Comparison of ENCODE assay signal across 9 cellular contexts in genomic region chr3:38247366-38248035, GRCh38. TPM values are rescaled to one million over a fixed set of nuclear protein-coding genes. Genes with fewer than 3 reads are reported as not detected.
DNase-seq lines count a peak whose midpoint lies in the region; ATAC-seq, FAIRE-seq and TF ChIP-seq lines count a peak whose summit lies in the region.
"Had no signal": no experiment of that assay in that cellular context is flagged by ENCODE, and none has a peak within 500 bp of the region (broad histone marks: within the 10 kb centered on the region; RNA-seq: fewer than 3 reads in every experiment).

No MANE protein-coding gene starts in this region.

- in situ Hi-C loops in astrocyte of the cerebellum (cut with HindIII; ENCODE audit: low sequenced_read_pairs), result no loop called here

- DNase-seq in Right ventricle myocardium inferior (ENCODE audit: missing footprints) (no peak), right atrium auricular region (ENCODE audit: low spot score) (no peak), astrocyte of the cerebellum (ENCODE audit: low read depth) (peak; percentile 92), colonic mucosa (no peak), coronary artery (ENCODE audit: low spot score) (no peak), DMS79 (lab: John Stamatoyannopoulos, UW) (no peak)

- peak in 1 of 2 donors; percentile 35 for TF ChIP-seq CTCF in right atrium auricular region (IDR thresholded peaks at IDR 0.05)
- peak; percentile 31 for TF ChIP-seq CTCF in astrocyte of the cerebellum (IDR thresholded peaks at IDR 0.05; ENCODE audit: low read depth, low read length, missing control alignments)
- TF ChIP-seq CTCF in colonic mucosa (IDR thresholded peaks at IDR 0.05), result no peak
- TF ChIP-seq CTCF in coronary artery (IDR thresholded peaks at IDR 0.05), result no peak

- peaks cover 0 to 4% of the 10 kb centered on the region in 2 donors for H3K4me1 ChIP-seq in right atrium auricular region
- H3K4me1 ChIP-seq in colonic mucosa, result no peaks in the 10 kb centered on the region
- H3K4me1 ChIP-seq: Caco-2 had no signal

- H3K27ac ChIP-seq in right atrium auricular region, result no peak overlapping the region
- H3K27ac ChIP-seq in colonic mucosa, result no peak overlapping the region
- no peak overlapping the region for H3K27ac ChIP-seq in coronary artery

- ATAC-seq in Right ventricle myocardium inferior (peak; percentile 89), HG02588 (IDR thresholded peaks at IDR 0.05; ENCODE audit: unreplicated experiment) (no peak)

- peak; percentile 62 for FAIRE-seq in islet of Langerhans (lab: Jason Lieb, UNC)

- peaks cover 18% of the 10 kb centered on the region for H3K36me3 ChIP-seq in right atrium auricular region
- H3K36me3 ChIP-seq in colonic mucosa, result peaks cover 3% of the 10 kb centered on the region

- H3K27me3 ChIP-seq in right atrium auricular region, result no peaks in the 10 kb centered on the region
- H3K27me3 ChIP-seq in colonic mucosa, result no peaks in the 10 kb centered on the region

- H3K4me3 ChIP-seq in right atrium auricular region, result no peak overlapping the region
- H3K4me3 ChIP-seq in astrocyte of the cerebellum (ENCODE audit: low read depth, low read length), result no peak overlapping the region
- no peak overlapping the region for H3K4me3 ChIP-seq in colonic mucosa
- no peak overlapping the region for H3K4me3 ChIP-seq in coronary artery

- intact Hi-C loops in Right ventricle myocardium inferior (cut with DNase I) (no loop called here), colonic mucosa (cut with DNase I) (no loop called here)

- H3K9me3 ChIP-seq in right atrium auricular region, result no peaks in the 10 kb centered on the region
- no peaks in the 10 kb centered on the region for H3K9me3 ChIP-seq in colonic mucosa
- H3K9me3 ChIP-seq: Caco-2 had no signal

- no peak overlapping the region for H3K9ac ChIP-seq in colonic mucosa (ENCODE audit: low read depth in 2 of 2, low read length in 2 of 2)

RNA-seq across cellular contexts. Expression of gene SLC22A13, which starts 18.1 kb away (rescaled TPM):
- not detected for total RNA-seq in Right ventricle myocardium inferior
- not detected for total RNA-seq in right atrium auricular region
- total RNA-seq in colonic mucosa, result 1 to 10 TPM in 1 of 2 donors, under 1 TPM in 1; 0.27 to 1.1 TPM

RNA-seq across cellular contexts. Expression of gene SLC22A14, which starts 34.6 kb away (rescaled TPM):
- total RNA-seq in Right ventricle myocardium inferior (not detected), right atrium auricular region (not detected), colonic mucosa (under 1 TPM; 0.11 to 0.44 TPM)
